2 cellular contexts compared by ENCODE assay signal in genomic region chr2:28668106-28668814, GRCh38.
TF ChIP-seq lines count a peak whose summit lies in the region.

No MANE protein-coding gene starts in this region.

TF ChIP-seq in liver, 16 proteins besides CTCF, POLR2A, EP300 and RAD21 (continued from another document):
- TF ChIP-seq REST (IDR thresholded peaks at IDR 0.05) (peak; percentile 50), RXRA (IDR thresholded peaks at IDR 0.05) (peak; percentile 70 to 81), HNF4A (conservative IDR thresholded peaks at IDR 0.05) (peak; percentile 73 to 77), ZBTB33 (IDR thresholded peaks at IDR 0.05) (peak; percentile 68), TAF1 (conservative IDR thresholded peaks at IDR 0.05) (no peak), FOXA2 (IDR thresholded peaks at IDR 0.05) (no peak), SP1 (IDR thresholded peaks at IDR 0.05) (peak; percentile 63), JUND (IDR thresholded peaks at IDR 0.05) (peak; percentile 30 to 70), YY1 (IDR thresholded peaks at IDR 0.05) (peak; percentile 78), FOXA1 (IDR thresholded peaks at IDR 0.05) (peak; percentile 75)

TF ChIP-seq in SK-N-SH treated with all-trans-retinoic acid at 6 μM for 48 hours, 23 proteins besides CTCF, POLR2A, EP300 and RAD21 (continued from another document):
- TF ChIP-seq POU6F1 (CRISPR knock-in tag; IDR thresholded peaks at IDR 0.05; ENCODE audit: borderline replicate concordance, low read depth) (no peak), ZNF565 (CRISPR knock-in tag; conservative IDR thresholded peaks at IDR 0.05; ENCODE audit: low read depth) (no peak), TCF4 (CRISPR knock-in tag; IDR thresholded peaks at IDR 0.05; ENCODE audit: borderline replicate concordance) (no peak), CSRNP3 (CRISPR knock-in tag; IDR thresholded peaks at IDR 0.05) (no peak), ISL1 (CRISPR knock-in tag; IDR thresholded peaks at IDR 0.05) (no peak), OSR1 (CRISPR knock-in tag; IDR thresholded peaks at IDR 0.05) (no peak), ESRRG (CRISPR knock-in tag; IDR thresholded peaks at IDR 0.05) (no peak), GLIS3 (CRISPR knock-in tag; IDR thresholded peaks at IDR 0.05) (no peak), ZNF8 (CRISPR knock-in tag; IDR thresholded peaks at IDR 0.05) (no peak), ARNTL (CRISPR knock-in tag; IDR thresholded peaks at IDR 0.05; ENCODE audit: borderline replicate concordance, low read depth) (no peak), PPARA (CRISPR knock-in tag; IDR thresholded peaks at IDR 0.05; ENCODE audit: borderline replicate concordance) (no peak)
